39 cellular contexts compared by ENCODE assay signal in the genomic region with DNA sequence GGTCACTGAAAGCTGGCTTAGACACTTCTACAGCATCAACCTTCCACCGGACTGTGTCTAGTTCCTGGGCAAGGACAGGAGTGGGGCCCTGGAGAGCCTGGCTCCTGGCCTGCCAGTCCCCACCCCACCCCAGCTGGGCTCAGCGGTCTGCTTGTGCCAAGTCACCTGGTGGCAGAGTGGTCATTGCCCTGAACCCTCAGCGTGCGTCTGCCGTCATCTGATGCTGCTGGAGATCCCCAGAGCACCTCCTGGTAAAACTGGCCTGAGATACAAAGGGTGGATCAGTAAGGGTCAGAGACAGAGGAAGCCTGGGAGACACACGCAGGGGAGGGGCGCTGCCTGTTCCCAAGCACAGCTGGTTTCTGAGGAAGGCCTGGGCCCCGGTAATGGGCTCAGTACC. TPM values are rescaled to one million over a fixed set of nuclear protein-coding genes. Genes with fewer than 3 reads are reported as not detected.
"Had no signal": no experiment of that assay in that cellular context is flagged by ENCODE, and none has a peak within 500 bp of the region (broad histone marks: within the 10 kb centered on the region; RNA-seq: fewer than 3 reads in every experiment).

No MANE protein-coding gene starts in this region.

- H3K4me1 ChIP-seq: adrenal gland, body of pancreas, esophagus muscularis mucosa, foreskin keratinocyte, heart left ventricle had no signal

- H3K27me3 ChIP-seq: adrenal gland, body of pancreas, esophagus muscularis mucosa, gastrocnemius medialis, heart left ventricle had no signal

- H3K36me3 Mint-ChIP-seq: activated CD4-positive, alpha-beta memory T cell treated with anti-CD3 and anti-CD28 coated beads for 36 hours; activated CD8-positive, alpha-beta memory T cell treated with anti-CD3 and anti-CD28 coated beads, Interleukin-2, amount 10 ng/mL, durations not matched to agents 7 days and 5 days; activated naive CD4-positive, alpha-beta T cell treated with anti-CD3 and anti-CD28 coated beads, Interleukin-2, amount 10 ng/mL, durations not matched to agents 7 days and 5 days; activated naive CD8-positive, alpha-beta T cell treated with anti-CD3 and anti-CD28 coated beads for 36 hours had no signal

- FAIRE-seq: colon had no signal

- DNase-seq: activated B cell treated with CpG ODN at 0.5 μM for 24 hours; activated CD4-positive, alpha-beta memory T cell treated with anti-CD3 and anti-CD28 coated beads for 36 hours; activated CD4-positive, alpha-beta T cell treated with anti-CD3 and anti-CD28 coated beads for 36 hours; activated CD4-positive, alpha-beta T cell treated with anti-CD3 and anti-CD28 coated beads, Interleukin-2, amount 10 ng/mL, durations not matched to agents 24 days and 14 days; activated CD4-positive, CD25-positive, alpha-beta regulatory T cell treated with anti-CD3 and anti-CD28 coated beads, Interleukin-2, amount 50 U/mL, for 72 hours; activated CD8-positive, alpha-beta memory T cell treated with anti-CD3 and anti-CD28 coated beads, Interleukin-2, amount 10 ng/mL, durations not matched to agents 7 days and 5 days; activated CD8-positive, alpha-beta memory T cell treated with anti-CD3 and anti-CD28 coated beads, Interleukin-2, amount 50 U/mL, for 4 hours; activated CD8-positive, alpha-beta T cell treated with anti-CD3 and anti-CD28 coated beads, Interleukin-2, amount 10 ng/mL, durations not matched to agents 7 days and 5 days; activated gamma-delta T cell; activated naive CD4-positive, alpha-beta T cell; activated naive CD4-positive, alpha-beta T cell treated with anti-CD3 and anti-CD28 coated beads, Interleukin-2, amount 10 ng/mL, durations not matched to agents 7 days and 5 days; activated naive CD8-positive, alpha-beta T cell treated with anti-CD3 and anti-CD28 coated beads for 36 hours; activated naive CD8-positive, alpha-beta T cell treated with anti-CD3 and anti-CD28 coated beads, Interleukin-2, amount 50 U/mL, for 24 hours; activated T-cell treated with anti-CD3 and anti-CD28 coated beads, Interleukin-2, amount 50 U/mL, for 1 hour; activated T-cell treated with anti-CD3 and anti-CD28 coated beads, Interleukin-2, amount 50 U/mL, for 48 hours; adrenal gland; amygdala; aorta; body of pancreas; caudate nucleus; cortex of kidney; dermis blood vessel endothelial cell; effector CD4-positive, alpha-beta T cell; effector memory CD8-positive, alpha-beta T cell; erythroblast; foreskin keratinocyte; gastrocnemius medialis; glutamatergic neuron; heart left ventricle; T-helper 1 cell; T-helper 17 cell; T1000; WERI-Rb-1 had no signal

- H3K36me3 ChIP-seq: adrenal gland, esophagus muscularis mucosa, heart left ventricle, WERI-Rb-1 had no signal

- H3K9me3 Mint-ChIP-seq: activated B cell treated with CpG ODN at 0.5 μM for 24 hours; activated CD4-positive, alpha-beta memory T cell treated with anti-CD3 and anti-CD28 coated beads for 36 hours; activated CD4-positive, alpha-beta T cell treated with anti-CD3 and anti-CD28 coated beads, Interleukin-2, amount 10 ng/mL, durations not matched to agents 24 days and 14 days; activated naive CD4-positive, alpha-beta T cell treated with anti-CD3 and anti-CD28 coated beads, Interleukin-2, amount 10 ng/mL, durations not matched to agents 7 days and 5 days; activated naive CD8-positive, alpha-beta T cell treated with anti-CD3 and anti-CD28 coated beads for 36 hours; activated naive CD8-positive, alpha-beta T cell treated with anti-CD3 and anti-CD28 coated beads, Interleukin-2, amount 50 U/mL, for 24 hours; activated T-helper 1 cell treated with anti-CD3 and anti-CD28 coated beads, Interleukin-12 subunit alpha, Interleukin-12 subunit beta, Interleukin-2, Interleukin-4 antibody, amounts not matched to agents 30 ng/mL and 10 ng/mL and 1 ng/mL, durations not matched to agents 14 hours and 24 hours and 36 hours; effector memory CD8-positive, alpha-beta T cell; T-helper 2 cell treated with Interferon-gamma antibody and Interleukin-4, amounts not matched to agents 5 μg/mL and 100 μg/mL, for 36 hours had no signal

- H3K9me3 ChIP-seq: adrenal gland, body of pancreas, esophagus muscularis mucosa, gastrocnemius medialis, heart left ventricle had no signal

- H3K27ac ChIP-seq: adrenal gland, body of pancreas, esophagus muscularis mucosa, foreskin keratinocyte, heart left ventricle, WERI-Rb-1 had no signal

- H3K4me3 ChIP-seq: adrenal gland, body of pancreas, esophagus muscularis mucosa, gastrocnemius medialis, heart left ventricle had no signal

- H3K27ac Mint-ChIP-seq: activated B cell treated with CpG ODN at 0.5 μM for 24 hours; activated CD4-positive, alpha-beta memory T cell treated with anti-CD3 and anti-CD28 coated beads for 36 hours; activated CD4-positive, alpha-beta T cell treated with anti-CD3 and anti-CD28 coated beads for 36 hours; activated CD4-positive, alpha-beta T cell treated with anti-CD3 and anti-CD28 coated beads, Interleukin-2, amount 10 ng/mL, durations not matched to agents 24 days and 14 days; activated CD8-positive, alpha-beta memory T cell treated with anti-CD3 and anti-CD28 coated beads, Interleukin-2, amount 10 ng/mL, durations not matched to agents 7 days and 5 days; activated CD8-positive, alpha-beta T cell treated with anti-CD3 and anti-CD28 coated beads, Interleukin-2, amount 10 ng/mL, durations not matched to agents 7 days and 5 days; activated naive CD4-positive, alpha-beta T cell treated with anti-CD3 and anti-CD28 coated beads, Interleukin-2, amount 10 ng/mL, durations not matched to agents 7 days and 5 days; activated naive CD8-positive, alpha-beta T cell treated with anti-CD3 and anti-CD28 coated beads for 36 hours; activated naive CD8-positive, alpha-beta T cell treated with anti-CD3 and anti-CD28 coated beads, Interleukin-2, amount 50 U/mL, for 24 hours; activated T-helper 1 cell treated with anti-CD3 and anti-CD28 coated beads, Interleukin-12 subunit alpha, Interleukin-12 subunit beta, Interleukin-2, Interleukin-4 antibody, amounts not matched to agents 30 ng/mL and 10 ng/mL and 1 ng/mL, durations not matched to agents 14 hours and 24 hours and 36 hours; T-helper 17 cell; T-helper 2 cell treated with Interferon-gamma antibody and Interleukin-4, amounts not matched to agents 5 μg/mL and 100 μg/mL, for 36 hours had no signal

- ATAC-seq: activated CD4-positive, alpha-beta T cell treated with anti-CD3 and anti-CD28 coated beads for 36 hours; activated CD8-positive, alpha-beta memory T cell treated with anti-CD3 and anti-CD28 coated beads, Interleukin-2, amount 10 ng/mL, durations not matched to agents 7 days and 5 days; activated CD8-positive, alpha-beta T cell treated with anti-CD3 and anti-CD28 coated beads, Interleukin-2, amount 10 ng/mL, durations not matched to agents 7 days and 5 days; activated naive CD8-positive, alpha-beta T cell treated with anti-CD3 and anti-CD28 coated beads, Interleukin-2, amount 50 U/mL, for 24 hours; body of pancreas; effector memory CD8-positive, alpha-beta T cell; foreskin keratinocyte; gastrocnemius medialis; heart left ventricle; T-helper 17 cell had no signal

RNA-seq across cellular contexts. Expression of a gene that starts 19.2 kb away (rescaled TPM):
- total RNA-seq: activated B cell treated with CpG ODN at 0.5 μM for 24 hours; activated CD4-positive, alpha-beta memory T cell treated with anti-CD3 and anti-CD28 coated beads for 36 hours; activated CD4-positive, alpha-beta T cell treated with anti-CD3 and anti-CD28 coated beads for 36 hours; activated CD4-positive, alpha-beta T cell treated with anti-CD3 and anti-CD28 coated beads, Interleukin-2, amount 10 ng/mL, durations not matched to agents 24 days and 14 days; activated CD8-positive, alpha-beta memory T cell treated with anti-CD3 and anti-CD28 coated beads for 36 hours; activated CD8-positive, alpha-beta memory T cell treated with anti-CD3 and anti-CD28 coated beads, Interleukin-2, amount 10 ng/mL, durations not matched to agents 7 days and 5 days; activated CD8-positive, alpha-beta T cell treated with anti-CD3 and anti-CD28 coated beads, Interleukin-2, amount 10 ng/mL, durations not matched to agents 7 days and 5 days; activated naive CD8-positive, alpha-beta T cell treated with anti-CD3 and anti-CD28 coated beads for 36 hours; activated T-helper 1 cell treated with anti-CD3 and anti-CD28 coated beads, Interleukin-12 subunit alpha, Interleukin-12 subunit beta, Interleukin-2, Interleukin-4 antibody, amounts not matched to agents 30 ng/mL and 10 ng/mL and 1 ng/mL, durations not matched to agents 14 hours and 24 hours and 36 hours; foreskin keratinocyte; T-helper 17 cell had no signal
- polyA plus RNA-seq: foreskin keratinocyte had no signal

RNA-seq across cellular contexts. Expression of a gene that starts 21.0 kb away (rescaled TPM):
- total RNA-seq: dermis blood vessel endothelial cell had no signal

RNA-seq across cellular contexts. Expression of a gene that starts 36.4 kb away (rescaled TPM):
- total RNA-seq: activated CD4-positive, alpha-beta memory T cell treated with anti-CD3 and anti-CD28 coated beads for 36 hours; activated CD4-positive, alpha-beta T cell treated with anti-CD3 and anti-CD28 coated beads for 36 hours; activated CD4-positive, alpha-beta T cell treated with anti-CD3 and anti-CD28 coated beads, Interleukin-2, amount 10 ng/mL, durations not matched to agents 24 days and 14 days; activated CD8-positive, alpha-beta memory T cell treated with anti-CD3 and anti-CD28 coated beads for 36 hours; activated CD8-positive, alpha-beta memory T cell treated with anti-CD3 and anti-CD28 coated beads, Interleukin-2, amount 10 ng/mL, durations not matched to agents 7 days and 5 days; activated CD8-positive, alpha-beta T cell treated with anti-CD3 and anti-CD28 coated beads, Interleukin-2, amount 10 ng/mL, durations not matched to agents 7 days and 5 days; activated naive CD8-positive, alpha-beta T cell treated with anti-CD3 and anti-CD28 coated beads for 36 hours; activated T-helper 1 cell treated with anti-CD3 and anti-CD28 coated beads, Interleukin-12 subunit alpha, Interleukin-12 subunit beta, Interleukin-2, Interleukin-4 antibody, amounts not matched to agents 30 ng/mL and 10 ng/mL and 1 ng/mL, durations not matched to agents 14 hours and 24 hours and 36 hours; aorta; chondrocyte; dermis blood vessel endothelial cell; esophagus muscularis mucosa; foreskin keratinocyte; T-helper 17 cell had no signal
- polyA plus RNA-seq: foreskin keratinocyte had no signal
